ENCODE assay signal across 1 cellular context in the genomic region with DNA sequence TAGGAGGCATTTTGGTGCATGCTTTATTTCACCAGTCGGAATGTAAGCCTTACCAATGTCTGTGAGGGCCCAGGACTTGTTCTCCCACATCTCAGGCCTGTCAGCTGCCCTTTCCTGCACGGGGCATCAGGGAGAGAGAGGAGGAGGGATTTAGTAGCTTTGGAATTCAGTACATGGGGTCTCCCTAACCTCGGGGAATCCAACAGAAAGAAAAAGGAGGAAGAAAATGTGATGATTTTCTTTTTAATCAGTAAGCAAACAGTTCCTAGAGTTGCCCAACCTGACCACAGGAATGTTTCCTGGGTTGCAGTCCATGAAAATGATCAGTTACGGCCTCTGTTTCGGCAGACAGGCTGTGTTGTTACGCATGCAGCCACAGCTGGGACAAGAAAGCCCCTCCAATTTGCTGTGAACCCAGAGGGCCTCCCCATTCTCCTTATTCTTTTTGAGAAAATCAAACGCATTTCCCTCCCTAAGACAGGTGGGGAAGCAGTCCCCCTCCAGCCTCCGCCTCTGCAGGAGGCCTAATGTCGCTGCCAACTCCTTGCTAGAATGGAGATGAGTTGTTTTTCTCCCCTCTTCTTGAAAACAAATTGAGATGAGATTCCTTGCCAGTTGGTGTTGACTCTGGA.
TF ChIP-seq lines count a peak whose summit lies in the region.

No MANE protein-coding gene starts in this region.

TF ChIP-seq in SK-N-SH, 30 proteins besides CTCF, POLR2A, EP300 and RAD21 (continued from another document):
- TF ChIP-seq, protein P1, sequence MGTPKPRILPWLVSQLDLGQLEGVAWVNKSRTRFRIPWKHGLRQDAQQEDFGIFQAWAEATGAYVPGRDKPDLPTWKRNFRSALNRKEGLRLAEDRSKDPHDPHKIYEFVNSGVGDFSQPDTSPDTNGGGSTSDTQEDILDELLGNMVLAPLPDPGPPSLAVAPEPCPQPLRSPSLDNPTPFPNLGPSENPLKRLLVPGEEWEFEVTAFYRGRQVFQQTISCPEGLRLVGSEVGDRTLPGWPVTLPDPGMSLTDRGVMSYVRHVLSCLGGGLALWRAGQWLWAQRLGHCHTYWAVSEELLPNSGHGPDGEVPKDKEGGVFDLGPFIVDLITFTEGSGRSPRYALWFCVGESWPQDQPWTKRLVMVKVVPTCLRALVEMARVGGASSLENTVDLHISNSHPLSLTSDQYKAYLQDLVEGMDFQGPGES (IDR thresholded peaks at IDR 0.05; ENCODE audit: low read depth, low read length) = no peak
- TF ChIP-seq GABPA (IDR thresholded peaks at IDR 0.05; ENCODE audit: low read depth) (no peak), TCF12 (IDR thresholded peaks at IDR 0.05) (no peak), RXRA (IDR thresholded peaks at IDR 0.05; ENCODE audit: borderline replicate concordance, low read depth) (no peak), GATA2 (CRISPR knock-in tag; IDR thresholded peaks at IDR 0.05) (no peak), MEF2A (IDR thresholded peaks at IDR 0.05; ENCODE audit: borderline replicate concordance, low read depth) (no peak)
- TF ChIP-seq, protein P2, sequence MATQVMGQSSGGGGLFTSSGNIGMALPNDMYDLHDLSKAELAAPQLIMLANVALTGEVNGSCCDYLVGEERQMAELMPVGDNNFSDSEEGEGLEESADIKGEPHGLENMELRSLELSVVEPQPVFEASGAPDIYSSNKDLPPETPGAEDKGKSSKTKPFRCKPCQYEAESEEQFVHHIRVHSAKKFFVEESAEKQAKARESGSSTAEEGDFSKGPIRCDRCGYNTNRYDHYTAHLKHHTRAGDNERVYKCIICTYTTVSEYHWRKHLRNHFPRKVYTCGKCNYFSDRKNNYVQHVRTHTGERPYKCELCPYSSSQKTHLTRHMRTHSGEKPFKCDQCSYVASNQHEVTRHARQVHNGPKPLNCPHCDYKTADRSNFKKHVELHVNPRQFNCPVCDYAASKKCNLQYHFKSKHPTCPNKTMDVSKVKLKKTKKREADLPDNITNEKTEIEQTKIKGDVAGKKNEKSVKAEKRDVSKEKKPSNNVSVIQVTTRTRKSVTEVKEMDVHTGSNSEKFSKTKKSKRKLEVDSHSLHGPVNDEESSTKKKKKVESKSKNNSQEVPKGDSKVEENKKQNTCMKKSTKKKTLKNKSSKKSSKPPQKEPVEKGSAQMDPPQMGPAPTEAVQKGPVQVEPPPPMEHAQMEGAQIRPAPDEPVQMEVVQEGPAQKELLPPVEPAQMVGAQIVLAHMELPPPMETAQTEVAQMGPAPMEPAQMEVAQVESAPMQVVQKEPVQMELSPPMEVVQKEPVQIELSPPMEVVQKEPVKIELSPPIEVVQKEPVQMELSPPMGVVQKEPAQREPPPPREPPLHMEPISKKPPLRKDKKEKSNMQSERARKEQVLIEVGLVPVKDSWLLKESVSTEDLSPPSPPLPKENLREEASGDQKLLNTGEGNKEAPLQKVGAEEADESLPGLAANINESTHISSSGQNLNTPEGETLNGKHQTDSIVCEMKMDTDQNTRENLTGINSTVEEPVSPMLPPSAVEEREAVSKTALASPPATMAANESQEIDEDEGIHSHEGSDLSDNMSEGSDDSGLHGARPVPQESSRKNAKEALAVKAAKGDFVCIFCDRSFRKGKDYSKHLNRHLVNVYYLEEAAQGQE (IDR thresholded peaks at IDR 0.05; ENCODE audit: low read depth, low read length) = no peak
